Comparison of ENCODE assay signal across 28 cellular contexts in the genomic region with DNA sequence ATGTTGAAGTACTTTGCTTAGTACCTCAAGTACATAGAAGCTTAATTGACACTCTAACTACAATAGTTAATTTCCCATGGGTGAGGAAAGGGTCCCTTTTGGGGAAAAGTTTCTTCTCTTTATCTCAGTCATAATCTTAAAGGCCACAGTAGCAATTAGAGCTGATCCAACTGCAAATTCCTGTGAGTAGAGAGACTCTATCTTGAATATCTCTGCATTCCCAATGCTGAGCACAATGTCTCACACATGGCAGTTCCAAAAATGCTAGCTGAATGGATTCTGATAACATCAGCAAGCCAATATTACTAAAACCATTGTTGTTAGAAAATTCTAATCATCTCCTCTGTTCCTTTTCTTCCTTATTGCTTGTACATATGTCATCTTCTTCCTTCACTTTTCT.
"Had no signal": no experiment of that assay in that cellular context is flagged by ENCODE, and none has a peak within 500 bp of the region (broad histone marks: within the 10 kb centered on the region; RNA-seq: fewer than 3 reads in every experiment).

No MANE protein-coding gene starts in this region.

- H3K4me1 ChIP-seq: stomach, suprapubic skin, testis, thyroid gland, tibial artery, transverse colon, upper lobe of left lung, upper lobe of right lung, uterus, vagina had no signal

- DNase-seq: stimulated activated CD4-positive, alpha-beta T cell treated with anti-CD3 and anti-CD28 coated beads, Interleukin-2, amount 100 ng/mL, for 48 hours; stimulated activated CD4-positive, alpha-beta T cell treated with anti-CD3 and anti-CD28 coated beads, Interleukin-4, amount 100 ng/mL, for 1 hour; stimulated activated CD4-positive, alpha-beta T cell treated with anti-CD3 and anti-CD28 coated beads, Interleukin-4, amount 100 ng/mL, for 24 hours; stimulated activated CD4-positive, alpha-beta T cell treated with anti-CD3 and anti-CD28 coated beads, Interleukin-4, amount 100 ng/mL, for 4 hours; stimulated activated CD8-positive, alpha-beta memory T cell treated with anti-CD3 and anti-CD28 coated beads, Interleukin-4, amount 100 ng/mL, for 48 hours; stimulated activated naive B cell treated with anti-CD40 and anti-IgM and Interleukin-4, amounts not matched to agents 10 μg/mL and 1 μg/mL and 100 μg/mL, for 72 hours; stimulated activated naive CD4-positive, alpha-beta T cell; stimulated activated naive CD4-positive, alpha-beta T cell treated with Interleukin-2 at 50 U/mL for 16 hours; stimulated activated naive CD8-positive, alpha-beta T cell treated with anti-CD3 and anti-CD28 coated beads, Interleukin-15, amount 100 ng/mL, for 72 hours; stimulated activated naive CD8-positive, alpha-beta T cell treated with anti-CD3 and anti-CD28 coated beads, Interleukin-15, Interleukin-2, amounts not matched to agents 100 U/mL and 50 U/mL, for 24 hours; stomach; substantia nigra; testis; thyroid gland; tibial artery; transverse colon; trophoblast cell; upper lobe of left lung; upper lobe of right lung; uterus had no signal

- H3K27me3 Mint-ChIP-seq: stimulated activated memory B cell treated with anti-CD40 and anti-IgM and Interleukin-4, amounts not matched to agents 10 μg/mL and 1 μg/mL and 100 μg/mL, for 72 hours; stimulated activated naive CD8-positive, alpha-beta T cell treated with anti-CD3 and anti-CD28 coated beads, Interleukin-15, Interleukin-2, amounts not matched to agents 100 ng/mL and 50 ng/mL, for 24 hours had no signal

- H3K4me3 Mint-ChIP-seq: stimulated activated effector memory CD8-positive, alpha-beta T cell treated with anti-CD3 and anti-CD28 coated beads, Interleukin-12 subunit alpha, Interleukin-12 subunit beta, amount 100 ng/mL, for 72 hours; stimulated activated memory B cell treated with anti-CD40 and anti-IgM and Interleukin-4, amounts not matched to agents 10 μg/mL and 1 μg/mL and 100 μg/mL, for 72 hours; stimulated activated naive B cell treated with anti-CD40 and anti-IgM and Interleukin-4, amounts not matched to agents 10 μg/mL and 1 μg/mL and 100 μg/mL, for 72 hours; stimulated activated naive CD8-positive, alpha-beta T cell treated with anti-CD3 and anti-CD28 coated beads, Interleukin-15, amount 100 ng/mL, for 72 hours; stimulated activated naive CD8-positive, alpha-beta T cell treated with anti-CD3 and anti-CD28 coated beads, Interleukin-15, Interleukin-2, amounts not matched to agents 100 ng/mL and 50 ng/mL, for 24 hours; type B pancreatic cell had no signal

- H3K36me3 ChIP-seq: stomach, suprapubic skin, thoracic aorta, thyroid gland, tibial artery, tibial nerve, transverse colon, upper lobe of left lung, upper lobe of right lung, uterus, vagina had no signal

- ATAC-seq: stimulated activated effector memory CD8-positive, alpha-beta T cell treated with anti-CD3 and anti-CD28 coated beads, Interleukin-12 subunit alpha, Interleukin-12 subunit beta, amount 100 ng/mL, for 72 hours; stimulated activated memory B cell treated with anti-CD40 and anti-IgM and Interleukin-4, amounts not matched to agents 10 μg/mL and 1 μg/mL and 100 μg/mL, for 72 hours; stimulated activated naive B cell treated with anti-CD40 and anti-IgM and Interleukin-4, amounts not matched to agents 10 μg/mL and 1 μg/mL and 100 μg/mL, for 72 hours; stimulated activated naive CD8-positive, alpha-beta T cell treated with anti-CD3 and anti-CD28 coated beads, Interleukin-15, amount 100 ng/mL, for 72 hours; stimulated activated naive CD8-positive, alpha-beta T cell treated with anti-CD3 and anti-CD28 coated beads, Interleukin-15, Interleukin-2, amounts not matched to agents 100 U/mL and 50 U/mL, for 24 hours; upper lobe of right lung had no signal

- H3K36me3 Mint-ChIP-seq: stimulated activated effector memory CD8-positive, alpha-beta T cell treated with anti-CD3 and anti-CD28 coated beads, Interleukin-12 subunit alpha, Interleukin-12 subunit beta, amount 100 ng/mL, for 72 hours; stimulated activated memory B cell treated with anti-CD40 and anti-IgM and Interleukin-4, amounts not matched to agents 10 μg/mL and 1 μg/mL and 100 μg/mL, for 72 hours; stimulated activated naive B cell treated with anti-CD40 and anti-IgM and Interleukin-4, amounts not matched to agents 10 μg/mL and 1 μg/mL and 100 μg/mL, for 72 hours; type B pancreatic cell had no signal

- H3K27me3 ChIP-seq: stomach, suprapubic skin, testis, thyroid gland, tibial artery, tibial nerve, transverse colon, upper lobe of left lung, upper lobe of right lung, uterus, vagina had no signal

- H3K9me3 Mint-ChIP-seq: stimulated activated effector memory CD8-positive, alpha-beta T cell treated with anti-CD3 and anti-CD28 coated beads, Interleukin-12 subunit alpha, Interleukin-12 subunit beta, amount 100 ng/mL, for 72 hours; stimulated activated memory B cell treated with anti-CD40 and anti-IgM and Interleukin-4, amounts not matched to agents 10 μg/mL and 1 μg/mL and 100 μg/mL, for 72 hours; stimulated activated naive B cell treated with anti-CD40 and anti-IgM and Interleukin-4, amounts not matched to agents 10 μg/mL and 1 μg/mL and 100 μg/mL, for 72 hours; stimulated activated naive CD8-positive, alpha-beta T cell treated with anti-CD3 and anti-CD28 coated beads, Interleukin-15, amount 100 ng/mL, for 72 hours; stimulated activated naive CD8-positive, alpha-beta T cell treated with anti-CD3 and anti-CD28 coated beads, Interleukin-15, Interleukin-2, amounts not matched to agents 100 ng/mL and 50 ng/mL, for 24 hours; type B pancreatic cell had no signal

- H3K27ac ChIP-seq: stomach, suprapubic skin, testis, thoracic aorta, thyroid gland, tibial artery, tibial nerve, transverse colon, upper lobe of left lung, upper lobe of right lung, uterus, vagina had no signal

- H3K27ac Mint-ChIP-seq: stimulated activated effector memory CD8-positive, alpha-beta T cell treated with anti-CD3 and anti-CD28 coated beads, Interleukin-12 subunit alpha, Interleukin-12 subunit beta, amount 100 ng/mL, for 72 hours; stimulated activated memory B cell treated with anti-CD40 and anti-IgM and Interleukin-4, amounts not matched to agents 10 μg/mL and 1 μg/mL and 100 μg/mL, for 72 hours; stimulated activated naive B cell treated with anti-CD40 and anti-IgM and Interleukin-4, amounts not matched to agents 10 μg/mL and 1 μg/mL and 100 μg/mL, for 72 hours; stimulated activated naive CD8-positive, alpha-beta T cell treated with anti-CD3 and anti-CD28 coated beads, Interleukin-15, amount 100 ng/mL, for 72 hours; stimulated activated naive CD8-positive, alpha-beta T cell treated with anti-CD3 and anti-CD28 coated beads, Interleukin-15, Interleukin-2, amounts not matched to agents 100 ng/mL and 50 ng/mL, for 24 hours; type B pancreatic cell had no signal

- H3K4me3 ChIP-seq: stomach, suprapubic skin, testis, thoracic aorta, thyroid gland, tibial artery, tibial nerve, transverse colon, upper lobe of left lung, upper lobe of right lung, uterus, vagina had no signal

- H3K4me1 Mint-ChIP-seq: stimulated activated effector memory CD8-positive, alpha-beta T cell treated with anti-CD3 and anti-CD28 coated beads, Interleukin-12 subunit alpha, Interleukin-12 subunit beta, amount 100 ng/mL, for 72 hours; stimulated activated memory B cell treated with anti-CD40 and anti-IgM and Interleukin-4, amounts not matched to agents 10 μg/mL and 1 μg/mL and 100 μg/mL, for 72 hours; stimulated activated naive B cell treated with anti-CD40 and anti-IgM and Interleukin-4, amounts not matched to agents 10 μg/mL and 1 μg/mL and 100 μg/mL, for 72 hours; stimulated activated naive CD8-positive, alpha-beta T cell treated with anti-CD3 and anti-CD28 coated beads, Interleukin-15, amount 100 ng/mL, for 72 hours had no signal

- H3K9me3 ChIP-seq: stomach, suprapubic skin, testis, thoracic aorta, thyroid gland, tibial artery, tibial nerve, transverse colon, upper lobe of left lung, upper lobe of right lung, uterus, vagina had no signal
